Comparison of ENCODE assay signal across 1 cellular context in genomic region chr3:22734207-22734606, GRCh38.
TF ChIP-seq lines count a peak whose summit lies in the region.

No MANE protein-coding gene starts in this region.

TF ChIP-seq in HEK293, 187 proteins besides CTCF, POLR2A, EP300 and RAD21 (continued from another document):
- TF ChIP-seq ZNF423 (tag by site-specific recombination; IDR thresholded peaks at IDR 0.05) (no peak; the same call in 1 of the 2 replicates), ZNF747 (tag by site-specific recombination; IDR thresholded peaks at IDR 0.05) (no peak), REST (tag by site-specific recombination; IDR thresholded peaks at IDR 0.05) (no peak), KLF16 (tag by site-specific recombination; IDR thresholded peaks at IDR 0.05) (no peak), ZNF416 (tag by site-specific recombination; IDR thresholded peaks at IDR 0.05) (no peak), ZNF121 (tag by site-specific recombination; IDR thresholded peaks at IDR 0.05) (no peak), EGR2 (tag by site-specific recombination; IDR thresholded peaks at IDR 0.05; ENCODE audit: low read depth) (no peak), ZNF350 (tag by site-specific recombination; IDR thresholded peaks at IDR 0.05) (peak; percentile 57; the same call in 1 of the 2 replicates), ZNF510 (tag by site-specific recombination; IDR thresholded peaks at IDR 0.05; ENCODE audit: insufficient replicate concordance) (no peak), ZBTB49 (tag by site-specific recombination; IDR thresholded peaks at IDR 0.05; ENCODE audit: low read depth) (no peak), ZFP69B (tag by site-specific recombination; IDR thresholded peaks at IDR 0.05) (0 out of 2 replicates have a peak, but pooled peaks have one; percentile 13), ZNF148 (tag by site-specific recombination; IDR thresholded peaks at IDR 0.05; ENCODE audit: borderline replicate concordance) (no peak), ZNF10 (tag by site-specific recombination; IDR thresholded peaks at IDR 0.05) (no peak), ZNF707 (tag by site-specific recombination; IDR thresholded peaks at IDR 0.05) (no peak), ZNF394 (tag by site-specific recombination; IDR thresholded peaks at IDR 0.05; ENCODE audit: borderline replicate concordance) (peak; percentile 18; the same call in 1 of the 2 replicates), ZNF302 (tag by site-specific recombination; IDR thresholded peaks at IDR 0.05; ENCODE audit: low read depth) (no peak; the same call in 1 of the 2 replicates), ZNF473 (tag by site-specific recombination; IDR thresholded peaks at IDR 0.05) (no peak), OVOL3 (tag by site-specific recombination; IDR thresholded peaks at IDR 0.05) (peak; percentile 87; the same call in 1 of the 2 replicates), KLF17 (tag by site-specific recombination; IDR thresholded peaks at IDR 0.05) (no peak), ZBTB17 (tag by site-specific recombination; IDR thresholded peaks at IDR 0.05) (peak; percentile 53), ZNF514 (tag by site-specific recombination; IDR thresholded peaks at IDR 0.05) (no peak), REPIN1 (tag by site-specific recombination; IDR thresholded peaks at IDR 0.05; ENCODE audit: low read depth) (no peak), KLF8 (tag by site-specific recombination; IDR thresholded peaks at IDR 0.05) (peak; percentile 49), ZNF23 (tag by site-specific recombination; IDR thresholded peaks at IDR 0.05; ENCODE audit: borderline replicate concordance) (no peak), ZNF561 (tag by site-specific recombination; IDR thresholded peaks at IDR 0.05; ENCODE audit: borderline replicate concordance) (peak; percentile 84), ZNF837 (tag by site-specific recombination; IDR thresholded peaks at IDR 0.05) (no peak), HOXC10 (CRISPR knock-in tag; IDR thresholded peaks at IDR 0.05) (no peak), ZNF335 (tag by site-specific recombination; conservative IDR thresholded peaks at IDR 0.05) (no peak), ZNF658 (tag by site-specific recombination; IDR thresholded peaks at IDR 0.05) (no peak), ZNF157 (tag by site-specific recombination; IDR thresholded peaks at IDR 0.05) (no peak), ZBTB10 (tag by site-specific recombination; IDR thresholded peaks at IDR 0.05) (no peak)
- TF ChIP-seq, protein P1, sequence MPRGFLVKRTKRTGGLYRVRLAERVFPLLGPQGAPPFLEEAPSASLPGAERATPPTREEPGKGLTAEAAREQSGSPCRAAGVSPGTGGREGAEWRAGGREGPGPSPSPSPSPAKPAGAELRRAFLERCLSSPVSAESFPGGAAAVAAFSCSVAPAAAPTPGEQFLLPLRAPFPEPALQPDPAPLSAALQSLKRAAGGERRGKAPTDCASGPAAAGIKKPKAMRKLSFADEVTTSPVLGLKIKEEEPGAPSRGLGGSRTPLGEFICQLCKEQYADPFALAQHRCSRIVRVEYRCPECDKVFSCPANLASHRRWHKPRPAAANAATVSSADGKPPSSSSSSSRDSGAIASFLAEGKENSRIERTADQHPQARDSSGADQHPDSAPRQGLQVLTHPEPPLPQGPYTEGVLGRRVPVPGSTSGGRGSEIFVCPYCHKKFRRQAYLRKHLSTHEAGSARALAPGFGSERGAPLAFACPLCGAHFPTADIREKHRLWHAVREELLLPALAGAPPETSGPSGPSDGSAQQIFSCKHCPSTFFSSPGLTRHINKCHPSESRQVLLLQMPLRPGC (tag by site-specific recombination; IDR thresholded peaks at IDR 0.05): peak; percentile 83
- TF ChIP-seq, protein P2, sequence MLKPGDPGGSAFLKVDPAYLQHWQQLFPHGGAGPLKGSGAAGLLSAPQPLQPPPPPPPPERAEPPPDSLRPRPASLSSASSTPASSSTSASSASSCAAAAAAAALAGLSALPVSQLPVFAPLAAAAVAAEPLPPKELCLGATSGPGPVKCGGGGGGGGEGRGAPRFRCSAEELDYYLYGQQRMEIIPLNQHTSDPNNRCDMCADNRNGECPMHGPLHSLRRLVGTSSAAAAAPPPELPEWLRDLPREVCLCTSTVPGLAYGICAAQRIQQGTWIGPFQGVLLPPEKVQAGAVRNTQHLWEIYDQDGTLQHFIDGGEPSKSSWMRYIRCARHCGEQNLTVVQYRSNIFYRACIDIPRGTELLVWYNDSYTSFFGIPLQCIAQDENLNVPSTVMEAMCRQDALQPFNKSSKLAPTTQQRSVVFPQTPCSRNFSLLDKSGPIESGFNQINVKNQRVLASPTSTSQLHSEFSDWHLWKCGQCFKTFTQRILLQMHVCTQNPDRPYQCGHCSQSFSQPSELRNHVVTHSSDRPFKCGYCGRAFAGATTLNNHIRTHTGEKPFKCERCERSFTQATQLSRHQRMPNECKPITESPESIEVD (tag by site-specific recombination; IDR thresholded peaks at IDR 0.05): peak; percentile 97
